Comparison of ENCODE assay signal across 9 cellular contexts in the genomic region with DNA sequence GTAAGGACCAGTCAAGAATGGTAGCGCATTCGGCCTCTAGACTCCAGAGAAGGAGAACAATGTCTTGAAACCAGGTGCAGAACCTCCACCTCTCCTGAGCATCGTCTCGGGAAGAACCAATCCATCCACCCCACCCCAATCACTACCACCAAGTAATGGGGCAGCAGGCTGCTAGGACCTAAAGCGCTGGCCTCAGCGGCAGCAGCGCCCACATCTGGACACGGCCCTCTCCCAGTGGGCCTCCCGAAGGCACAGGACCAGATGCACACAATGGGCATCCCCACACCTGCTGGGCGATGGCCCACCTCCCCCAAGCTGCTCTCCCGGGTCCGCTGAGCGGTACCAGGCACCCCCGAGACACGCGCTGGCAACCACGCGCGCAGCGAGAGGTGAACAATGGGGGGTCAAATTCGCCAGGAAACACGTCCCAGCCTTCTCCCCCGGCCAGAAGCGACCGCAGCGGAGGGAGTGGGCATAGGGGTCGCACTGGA. TPM values are rescaled to one million over a fixed set of nuclear protein-coding genes. Genes with fewer than 3 reads are reported as not detected.
DNase-seq lines count a peak whose midpoint lies in the region; ATAC-seq and TF ChIP-seq lines count a peak whose summit lies in the region.
"Had no signal": no experiment of that assay in that cellular context is flagged by ENCODE, and none has a peak within 500 bp of the region (broad histone marks: within the 10 kb centered on the region; RNA-seq: fewer than 3 reads in every experiment).

No MANE protein-coding gene starts in this region.

- H3K9me3 ChIP-seq in MM.1S (replicated peaks; ENCODE audit: insufficient read depth, low read length) (no peaks in the 10 kb centered on the region), right lobe of liver (no peaks in the 10 kb centered on the region), suprapubic skin (no peaks in the 10 kb centered on the region)

- H3K36me3 ChIP-seq in MM.1S (replicated peaks; ENCODE audit: insufficient read depth, low read length) (no peaks in the 10 kb centered on the region), right lobe of liver (no peaks in the 10 kb centered on the region), suprapubic skin (no peaks in the 10 kb centered on the region)

- H3K27me3 ChIP-seq in MM.1S (replicated peaks; ENCODE audit: insufficient read depth, low read length): peaks cover 9% of the 10 kb centered on the region; the same call in 1 of the 2 replicates
- H3K27me3 ChIP-seq in dorsolateral prefrontal cortex: no peaks in the 10 kb centered on the region
- H3K27me3 ChIP-seq in right lobe of liver: no peaks in the 10 kb centered on the region
- H3K27me3 ChIP-seq in suprapubic skin: no peaks in the 10 kb centered on the region

- TF ChIP-seq EP300 in suprapubic skin (IDR thresholded peaks at IDR 0.05): no peak

- H3K79me2 ChIP-seq in MM.1S (ENCODE audit: low read length): no peaks in the 10 kb centered on the region

- H3K27ac ChIP-seq in MM.1S (ENCODE audit: low read length): no peak overlapping the region
- peak overlapping the region; percentile 52 to 99 (median 97) for H3K27ac ChIP-seq in dorsolateral prefrontal cortex
- peak overlapping the region; percentile 43 to 79 (median 52) for H3K27ac ChIP-seq in right lobe of liver
- H3K27ac ChIP-seq in suprapubic skin: peak overlapping the region; percentile 52

- peak; percentile 21; the same call in 1 of the 2 replicates for TF ChIP-seq CTCF in MM.1S (IDR thresholded peaks at IDR 0.05; ENCODE audit: low read length)
- TF ChIP-seq CTCF in dorsolateral prefrontal cortex (IDR thresholded peaks at IDR 0.05 in 54 of 56, conservative IDR thresholded peaks at IDR 0.05 in 2 of 56; ENCODE audit: low read depth in 1 of 56, partially characterized antibody in 56 of 56): peak in 49 of 56 donors; percentile 11 to 67 (median 40)
- TF ChIP-seq CTCF in right lobe of liver (IDR thresholded peaks at IDR 0.05): peak in 3 of 4 donors; percentile 13 to 31 (median 18)
- TF ChIP-seq CTCF in suprapubic skin (IDR thresholded peaks at IDR 0.05): no peak

- H3K9me2 ChIP-seq in MM.1S (replicated peaks; ENCODE audit: insufficient read depth, low read length): no peaks in the 10 kb centered on the region

- WGBS in right lobe of liver (ENCODE audit: insufficient coverage, low coverage, low lambda C conversion rate, missing lambda C conversion rate): 2% methylated on average over 7 of the region's 27 CpGs
- 0% methylated on average over 3 of the region's 27 CpGs for WGBS in suprapubic skin

- H4K20me1 ChIP-seq in MM.1S (ENCODE audit: insufficient read depth, low read length): no peaks in the 10 kb centered on the region

- H3K4me3 ChIP-seq in MM.1S (ENCODE audit: low read length): peak overlapping the region; percentile 73
- peak overlapping the region; percentile 64 to 99 (median 93) for H3K4me3 ChIP-seq in dorsolateral prefrontal cortex
- H3K4me3 ChIP-seq in right lobe of liver: peak overlapping the region; percentile 67 to 81 (median 72)
- H3K4me3 ChIP-seq in suprapubic skin: peak overlapping the region; percentile 75

- H3K4me1 ChIP-seq in MM.1S (ENCODE audit: low read length): peaks cover 19% of the 10 kb centered on the region; the same call in 1 of the 2 replicates
- peaks cover 0 to 12% (median 2%) of the 10 kb centered on the region in 4 donors for H3K4me1 ChIP-seq in right lobe of liver
- H3K4me1 ChIP-seq in suprapubic skin: peaks cover 21% of the 10 kb centered on the region

- H3K4me2 ChIP-seq in MM.1S (ENCODE audit: low read depth, low read length): peak overlapping the region; percentile 90

- DNase-seq in DMS79 (lab: John Stamatoyannopoulos, UW) (peak; percentile 57), MM.1S (no peak), dorsolateral prefrontal cortex (peak; percentile 33 to 81 (median 72)), right lobe of liver (peak in 2 of 3 donors; percentile 58), suprapubic skin (ENCODE audit: low spot score in 2 of 2) (peak in 1 of 2 donors; percentile 62), H4 (ENCODE audit: low spot score) (no peak)

- no peaks in the 10 kb centered on the region for H3F3A ChIP-seq in MM.1S (ENCODE audit: insufficient read depth, low read length)

- peak overlapping the region; percentile 26; the same call in 1 of the 2 replicates for H3K9ac ChIP-seq in MM.1S (ENCODE audit: low read length)

- peak overlapping the region; percentile 85 for H2AFZ ChIP-seq in MM.1S (ENCODE audit: low read length)

- ATAC-seq in right lobe of liver (peak; percentile 61 to 77 (median 72)), GM19351 (IDR thresholded peaks at IDR 0.05; ENCODE audit: unreplicated experiment) (no peak), GM21423 (IDR thresholded peaks at IDR 0.05; ENCODE audit: unreplicated experiment) (no peak)

- intact Hi-C loops in dorsolateral prefrontal cortex (cut with DNase I) (loop anchor here (1.0 to 10.0 kb wide), 5 partner anchors 121 to 312 kb away; a partner anchor contains a TSS), right lobe of liver (cut with DNase I) (no loop called here)

- TF ChIP-seq POLR2A in right lobe of liver (IDR thresholded peaks at IDR 0.05) (no peak), suprapubic skin (IDR thresholded peaks at IDR 0.05) (no peak)

RNA-seq across cellular contexts. Expression of a gene that starts 0.6 kb away (rescaled TPM):
- total RNA-seq in dorsolateral prefrontal cortex (100 to 1,000 TPM in 1 of 120 experiments, 10 to 100 TPM in 119; 32.0 to 119 (median 57.5) TPM), right lobe of liver (1 to 10 TPM in 5 of 6 experiments, under 1 TPM in 1; 0.31 to 3.0 (median 1.9) TPM), suprapubic skin (1 to 10 TPM; 2.2 to 8.9 (median 5.3) TPM)
- total RNA-seq in H4 (2014; rRNA removed; shearing (Covaris generic)): 2.4 and 4.8 TPM in 2 replicates
- total RNA-seq: lung microvascular endothelial cell had no signal

Comparison
In these comparisons a context has a peak if more than half of its experiments do, and no peak if none do; other contexts are left out.
1. DNase-seq: peak in DMS79 (single experiment), dorsolateral prefrontal cortex (10 of 10) and right lobe of liver (2 of 3); none in MM.1S (single experiment) and H4 (single experiment).
2. CTCF ChIP-seq: peak in MM.1S (single experiment), dorsolateral prefrontal cortex (49 of 56) and right lobe of liver (3 of 4); none in suprapubic skin (0 of 2).
3. ATAC-seq: peak in right lobe of liver (4 of 4); none in GM19351 (single experiment) and GM21423 (single experiment).
4. intact Hi-C loops: an anchor here in dorsolateral prefrontal cortex (1.0 to 10.0 kb wide); none called in right lobe of liver.
5. Peak in every context shown above with its lines, with median percentiles within 50 percentile points of each other: H3K4me3 ChIP-seq.